In genomic region chr2:106068415-106068814, GRCh38 we compare ENCODE assay signal across 14 cellular contexts.
DNase-seq lines count a peak whose midpoint lies in the region; ATAC-seq and TF ChIP-seq lines count a peak whose summit lies in the region.
"Had no signal": no experiment of that assay in that cellular context is flagged by ENCODE, and none has a peak within 500 bp of the region (broad histone marks: within the 10 kb centered on the region; RNA-seq: fewer than 3 reads in every experiment).

No MANE protein-coding gene starts in this region.

- peaks cover 38% of the 10 kb centered on the region for H3K4me1 Mint-ChIP-seq in CD4-positive, alpha-beta T cell (ENCODE audit: low read depth)

- H3K27ac ChIP-seq in CD4-positive, alpha-beta T cell (ENCODE audit: low read depth, low read length) = no peak overlapping the region
- H3K27ac ChIP-seq in suprapubic skin = no peak overlapping the region
- H3K27ac ChIP-seq: BLaER1 treated with 17β-estradiol and CSF1 and Interleukin-3, amounts not matched to agents 10 nM and 100 nM; Peyer's patch had no signal

- H3K4me3 ChIP-seq in suprapubic skin = no peak overlapping the region
- H3K4me3 ChIP-seq: BLaER1 treated with 17β-estradiol and CSF1 and Interleukin-3, amounts not matched to agents 10 nM and 100 nM; Peyer's patch had no signal

- H3K36me3 ChIP-seq in suprapubic skin = no peaks in the 10 kb centered on the region
- H3K36me3 ChIP-seq: BLaER1 treated with 17β-estradiol and CSF1 and Interleukin-3, amounts not matched to agents 10 nM and 100 nM; Peyer's patch had no signal

- no peak overlapping the region for H3K27ac Mint-ChIP-seq in CD4-positive, alpha-beta T cell

- DNase-seq in CD4-positive, alpha-beta T cell = no peak
- DNase-seq in NCI-H1694 (lab: John Stamatoyannopoulos, UW) (peak; percentile 95), NCI-H82 (lab: John Stamatoyannopoulos, UW) (peak; percentile 92), fibroblast of the conjunctiva (ENCODE audit: low read depth) (peak; percentile 9), erythroblast (lab: John Stamatoyannopoulos, UW) (no peak), suprapubic skin (ENCODE audit: low spot score in 2 of 2) (no peak)
- DNase-seq: NCI-H1092 treated with DMSO at 0.1 percent for 48 hours, NCI-H187, Peyer's patch, SHP77, T-helper 17 cell had no signal

- peaks cover 8% of the 10 kb centered on the region for H3K27me3 ChIP-seq in CD4-positive, alpha-beta T cell (ENCODE audit: control insufficient read depth, insufficient read depth, low read length)
- H3K27me3 ChIP-seq in suprapubic skin = peaks cover 21% of the 10 kb centered on the region
- H3K27me3 ChIP-seq: Peyer's patch had no signal

- no peak for TF ChIP-seq POLR2A in erythroblast (IDR thresholded peaks at IDR 0.05; ENCODE audit: low read length)
- TF ChIP-seq POLR2A in suprapubic skin (IDR thresholded peaks at IDR 0.05) = no peak

- H3K36me3 Mint-ChIP-seq in CD4-positive, alpha-beta T cell (ENCODE audit: low read depth) = no peaks in the 10 kb centered on the region

- H3K4me3 Mint-ChIP-seq in CD4-positive, alpha-beta T cell = peak overlapping the region; percentile 25
- H3K4me3 Mint-ChIP-seq: T-helper 17 cell had no signal

- H3K9me3 Mint-ChIP-seq in CD4-positive, alpha-beta T cell = no peaks in the 10 kb centered on the region

- TF ChIP-seq CTCF in CD4-positive, alpha-beta T cell (IDR thresholded peaks at IDR 0.05) = no peak
- no peak for TF ChIP-seq CTCF in suprapubic skin (IDR thresholded peaks at IDR 0.05)

- peaks cover 13% of the 10 kb centered on the region for H3K4me1 ChIP-seq in suprapubic skin
- H3K4me1 ChIP-seq: Peyer's patch had no signal

- POLR2A ChIA-PET in CD4-positive, alpha-beta T cell (lab: Charles Lee) = no interaction called here

- no peak for TF ChIP-seq EP300 in suprapubic skin (IDR thresholded peaks at IDR 0.05)

- no peaks in the 10 kb centered on the region for H3K9me3 ChIP-seq in CD4-positive, alpha-beta T cell (ENCODE audit: control insufficient read depth, low read length)
- no peaks in the 10 kb centered on the region for H3K9me3 ChIP-seq in suprapubic skin
- H3K9me3 ChIP-seq: Peyer's patch had no signal

- intact Hi-C loops in CD4-positive, alpha-beta T cell (cut with DNase I, micrococcal nuclease) = no loop called here

- WGBS in suprapubic skin = 65% methylated on average over 3 of the region's 3 CpGs

- CTCF ChIA-PET in CD4-positive, alpha-beta T cell (lab: Charles Lee) = interaction anchor here (1.7 kb wide), 1 partner anchor 17 kb away, joined by 3 read pairs; no protein-coding TSS in a partner anchor

- peaks cover 14% of the 10 kb centered on the region for H3K27me3 Mint-ChIP-seq in CD4-positive, alpha-beta T cell

- ATAC-seq in CD4-positive, alpha-beta T cell (ENCODE audit: poor library complexity) = no peak
- ATAC-seq in HG03460 (IDR thresholded peaks at IDR 0.05; ENCODE audit: unreplicated experiment) = no peak
- ATAC-seq: HCT116, T-helper 17 cell had no signal

Comparison
In these comparisons a context has a peak if more than half of its experiments do, and no peak if none do; other contexts are left out.
1. DNase-seq: peak in NCI-H1694 (single experiment), NCI-H82 (single experiment) and fibroblast of the conjunctiva (single experiment); none in CD4-positive, alpha-beta T cell (0 of 10), erythroblast (0 of 2) and suprapubic skin (0 of 2).